Comparison of ENCODE assay signal across 20 cellular contexts in genomic region chr1:55775007-55775406, GRCh38.
DNase-seq lines count a peak whose midpoint lies in the region.
"Had no signal": no experiment of that assay in that cellular context is flagged by ENCODE, and none has a peak within 500 bp of the region (broad histone marks: within the 10 kb centered on the region; RNA-seq: fewer than 3 reads in every experiment).

No MANE protein-coding gene starts in this region.

- no peaks in the 10 kb centered on the region for H3K27me3 ChIP-seq in SJCRH30
- H3K27me3 ChIP-seq: SJSA1 had no signal

- H3K36me3 ChIP-seq in SJCRH30, result no peaks in the 10 kb centered on the region
- H3K36me3 ChIP-seq: SJSA1 had no signal

- no peaks in the 10 kb centered on the region for H3K9me3 ChIP-seq in SJCRH30 (replicated peaks)
- H3K9me3 ChIP-seq: SJSA1 had no signal

- in situ Hi-C loops in G401 (cut with HindIII; ENCODE audit: low sequenced_read_pairs), result no loop called here

- H3K4me1 ChIP-seq in SJCRH30, result no peaks in the 10 kb centered on the region
- H3K4me1 ChIP-seq: SJSA1 had no signal

- DNase-seq in G401 (ENCODE audit: low spot score) (peak; percentile 97), RPMI7951 (ENCODE audit: low read depth) (peak; percentile 68), fibroblast of gingiva (ENCODE audit: low read depth) (peak; percentile 43), pons (ENCODE audit: low spot score) (peak; percentile 14), SJCRH30 (no peak), glomerular visceral epithelial cell (ENCODE audit: extremely low spot score) (no peak), foreskin melanocyte (no peak)
- DNase-seq: Calu3; CD4-positive, alpha-beta T cell; DMS79; GM23248; HCEC 1CT; KBM-7; NCI-H1436; NCI-H2081; NCI-H2227 treated with DMSO at 0.1 percent for 48 hours; NCI-H526; NK-92 treated with Interleukin-12 subunit alpha and Interleukin-12 subunit beta, amount 100 ng/mL, for 24 hours; T-cell had no signal

- H3K4me3 ChIP-seq in SJCRH30, result no peak overlapping the region
- H3K4me3 ChIP-seq: GM23248, SJSA1 had no signal

- H3K27ac ChIP-seq in SJCRH30, result no peak overlapping the region
- H3K27ac ChIP-seq: GM23248, SJSA1 had no signal

Comparison
In these comparisons a context has a peak if more than half of its experiments do, and no peak if none do; other contexts are left out.
1. DNase-seq: peak in G401 (single experiment), RPMI7951 (single experiment), fibroblast of gingiva (single experiment) and pons (single experiment); none in SJCRH30 (0 of 2), glomerular visceral epithelial cell (single experiment) and foreskin melanocyte (single experiment).